In genomic region chr14:23953464-23954278, GRCh38 we compare ENCODE assay signal across 8 cellular contexts. TPM values are rescaled to one million over a fixed set of nuclear protein-coding genes. Genes with fewer than 3 reads are reported as not detected.
DNase-seq lines count a peak whose midpoint lies in the region; ATAC-seq and TF ChIP-seq lines count a peak whose summit lies in the region.

TSS of gene DHRS4 (plus strand) at chr14:23953770. CDS start at chr14:23953789, 19 bp downstream.

- peak within 1 kb of the TSS; percentile 95 to 99 (median 98) for H3K4me3 Mint-ChIP-seq in immature natural killer cell

- H3K36me3 Mint-ChIP-seq in immature natural killer cell = peaks cover 0 to 18% (median 3%) of the 10 kb centered on the region in 3 donors

- H3K27ac ChIP-seq in AG04450 (ENCODE audit: low read depth, low read length) = peak within 1 kb of the TSS; percentile 31
- peak within 1 kb of the TSS; percentile 82 for H3K27ac ChIP-seq in WERI-Rb-1
- H3K27ac ChIP-seq in breast epithelium = peak within 1 kb of the TSS; percentile 86 to 89
- H3K27ac ChIP-seq in spleen = peak within 1 kb of the TSS; percentile 81 to 91 (median 86)

- H3K9me3 Mint-ChIP-seq in immature natural killer cell = peaks cover 0 to 4% (median 0%) of the 10 kb centered on the region in 6 donors

- H3K4me1 ChIP-seq in breast epithelium (peaks cover 0 to 6% of the 10 kb centered on the region in 2 donors), spleen (peaks cover 7 to 37% (median 30%) of the 10 kb centered on the region in 6 donors)

- ATAC-seq in GM18870 (IDR thresholded peaks at IDR 0.05; ENCODE audit: unreplicated experiment) = peak; percentile 74
- ATAC-seq in HG03139 (IDR thresholded peaks at IDR 0.05; ENCODE audit: unreplicated experiment) = peak; percentile 80

- peaks cover 15 to 26% of the 10 kb centered on the region in 2 donors for H3K4me1 Mint-ChIP-seq in immature natural killer cell

- peaks cover 6% of the 10 kb centered on the region for H3K9me3 ChIP-seq in AG04450 (ENCODE audit: control insufficient read depth, insufficient read depth, low read length)
- H3K9me3 ChIP-seq in WERI-Rb-1 (ENCODE audit: severe bottlenecking) = peaks cover 9% of the 10 kb centered on the region
- no peaks in the 10 kb centered on the region for H3K9me3 ChIP-seq in breast epithelium
- peaks cover 0 to 14% (median 0%) of the 10 kb centered on the region in 8 donors for H3K9me3 ChIP-seq in spleen

- H3K27ac Mint-ChIP-seq in immature natural killer cell = peak within 1 kb of the TSS; percentile 84 to 98 (median 92)

- POLR2A ChIA-PET in AG04450 (lab: Yijun Ruan, JAX) = no interaction called here

- CTCF ChIA-PET in AG04450 (lab: Charles Lee) = interaction anchor here (0.7 to 1.6 kb wide), 5 partner anchors 21 to 975 kb away, joined by 3 to 8 read pairs (median 3); no protein-coding TSS in a partner anchor

- no peaks in the 10 kb centered on the region for H3K27me3 ChIP-seq in AG04450 (ENCODE audit: control insufficient read depth, insufficient read depth, low read length)
- H3K27me3 ChIP-seq in WERI-Rb-1 (ENCODE audit: insufficient read depth, low read depth, severe bottlenecking) = no peaks in the 10 kb centered on the region
- H3K27me3 ChIP-seq in breast epithelium = no peaks in the 10 kb centered on the region
- H3K27me3 ChIP-seq in spleen (replicated peaks in 1 of 7) = no peaks in the 10 kb centered on the region

- WGBS in spleen, 5 donors = 0 to 1% (median 0%) methylated on average over 30 to 44 of the region's 44 CpGs

- TF ChIP-seq CTCF in AG04450 (IDR thresholded peaks at IDR 0.05; ENCODE audit: low read depth, low read length) (peak; percentile 93), WERI-Rb-1 (IDR thresholded peaks at IDR 0.05; ENCODE audit: low read depth, low read length) (peak; percentile 71), breast epithelium (IDR thresholded peaks at IDR 0.05) (peak; percentile 78 to 85 (median 80)), spleen (IDR thresholded peaks at IDR 0.05 in 8 of 11, conservative IDR thresholded peaks at IDR 0.05 in 3 of 11) (peak; percentile 48 to 88 (median 80))

- H3K4me3 ChIP-seq in AG04450 (ENCODE audit: low read depth, low read length) = peak within 1 kb of the TSS; percentile 93
- peak within 1 kb of the TSS; percentile 65 for H3K4me3 ChIP-seq in WERI-Rb-1 (ENCODE audit: low read depth, low read length)
- H3K4me3 ChIP-seq in breast epithelium = peak within 1 kb of the TSS; percentile 71 to 87 (median 84)
- H3K4me3 ChIP-seq in spleen = peak within 1 kb of the TSS; percentile 53 to 96 (median 79)

- peaks cover 0 to 4% (median 0%) of the 10 kb centered on the region in 3 donors for H3K27me3 Mint-ChIP-seq in immature natural killer cell (ENCODE audit: low read depth in 3 of 3)

- intact Hi-C loops in breast epithelium (cut with DNase I; ENCODE audit: low total_unique reads) (no loop called here), spleen (cut with DNase I; ENCODE audit: low total_unique reads) (no loop called here)

- TF ChIP-seq POLR2A in breast epithelium (IDR thresholded peaks at IDR 0.05) (no peak), spleen (IDR thresholded peaks at IDR 0.05) (no peak)

- H3K36me3 ChIP-seq in WERI-Rb-1 (no peaks in the 10 kb centered on the region), breast epithelium (no peaks in the 10 kb centered on the region), spleen (peaks cover 0 to 29% (median 5%) of the 10 kb centered on the region in 6 donors)

- DNase-seq in AG04450 (ENCODE audit: low read depth, low spot score) (peak; percentile 43), NCI-H2196 (lab: John Stamatoyannopoulos, UW; ENCODE audit: unreplicated experiment) (peak; percentile 85), WERI-Rb-1 (peak; percentile 83), breast epithelium (ENCODE audit: low spot score in 2 of 2) (peak; percentile 68 to 81), immature natural killer cell (peak; percentile 69 to 83 (median 74)), spleen (peak; percentile 96)

RNA-seq across cellular contexts. Expression of gene DHRS4, which starts in this region (rescaled TPM):
- polyA plus RNA-seq in AG04450 (2011; rRNA removed) (23.0 and 24.6 TPM in 2 replicates), immature natural killer cell (10 to 100 TPM; 26.2 to 33.8 (median 31.0) TPM), spleen (10 to 100 TPM; 31.6 to 59.9 (median 38.5) TPM)
- polyA minus RNA-seq in AG04450 (2011; rRNA and poly(A)+ RNA removed) = 10.6 and 11.8 TPM in 2 replicates
- total RNA-seq in breast epithelium (10 to 100 TPM; 38.4 to 48.8 (median 40.0) TPM), spleen (10 to 100 TPM; 15.5 to 31.8 (median 23.2) TPM)

Comparison
In these comparisons a context has a peak if more than half of its experiments do, and no peak if none do; other contexts are left out.
1. Peak in every context shown above with its lines: DNase-seq, ATAC-seq, H3K4me3 ChIP-seq and H3K27ac ChIP-seq.
2. DNase-seq: peak in every context shown above with its lines; median percentile 96 in spleen; 85 in NCI-H2196; 83 in WERI-Rb-1; 74 in breast epithelium; 74 in immature natural killer cell; 43 in AG04450.
3. H3K27ac ChIP-seq: peak in every context shown above with its lines; median percentile 88 in breast epithelium; 86 in spleen; 82 in WERI-Rb-1; 31 in AG04450.